In genomic region chr3:129461461-129462146, GRCh38 we compare ENCODE assay signal across 1 cellular context.
A peak's percentile ranks its signal among the peaks of the same experiment; 100 is the strongest.
TF ChIP-seq lines count a peak whose summit lies in the region.

No MANE protein-coding gene starts in this region.

TF ChIP-seq in K562, 482 proteins besides CTCF, POLR2A, EP300 and RAD21 (continued from another document and continues in another):
- TF ChIP-seq HNRNPK (IDR thresholded peaks at IDR 0.05; ENCODE audit: low read depth, low read length, poor library complexity, severe bottlenecking), result no peak
- peak; percentile 38; the same call in 1 of the 2 replicates for TF ChIP-seq ESRRA (IDR thresholded peaks at IDR 0.05; ENCODE audit: borderline replicate concordance, low read depth)
- TF ChIP-seq CHD2 (IDR thresholded peaks at IDR 0.05; ENCODE audit: low read depth, low read length), result no peak
- no peak for TF ChIP-seq GMEB1 (CRISPR knock-in tag; IDR thresholded peaks at IDR 0.05)
- TF ChIP-seq E2F3 (CRISPR knock-in tag; IDR thresholded peaks at IDR 0.05), result no peak
- no peak for TF ChIP-seq XRCC3 (IDR thresholded peaks at IDR 0.05)
- no peak for TF ChIP-seq ZNF785 (CRISPR knock-in tag; IDR thresholded peaks at IDR 0.05)
- no peak for TF ChIP-seq COPS2 (conservative IDR thresholded peaks at IDR 0.05)
- TF ChIP-seq ZSCAN32 (CRISPR knock-in tag; IDR thresholded peaks at IDR 0.05), result no peak
- peak; percentile 95 for TF ChIP-seq NCOR1 (IDR thresholded peaks at IDR 0.05)
- TF ChIP-seq ZBTB33 (CRISPR knock-in tag; IDR thresholded peaks at IDR 0.05), result no peak
- peak; percentile 32; the same call in 1 of the 2 replicates for TF ChIP-seq SMAD4 (CRISPR knock-in tag; conservative IDR thresholded peaks at IDR 0.05)
- no peak for TF ChIP-seq LARP7 (IDR thresholded peaks at IDR 0.05)
- no peak for TF ChIP-seq HMGXB4 (CRISPR knock-in tag; IDR thresholded peaks at IDR 0.05)
- peak; percentile 75 to 94; a peak in 3 of 4 replicates for TF ChIP-seq RCOR1 (IDR thresholded peaks at IDR 0.05; ENCODE audit: borderline replicate concordance in 1 of 2, low read depth in 2 of 2, low read length in 2 of 2)
- TF ChIP-seq JUNB (CRISPR knock-in tag; conservative IDR thresholded peaks at IDR 0.05), result no peak
- TF ChIP-seq TGIF2 (CRISPR knock-in tag; IDR thresholded peaks at IDR 0.05), result no peak
- TF ChIP-seq ZKSCAN3 (CRISPR knock-in tag; IDR thresholded peaks at IDR 0.05), result no peak
- TF ChIP-seq ZNF324 (CRISPR knock-in tag; IDR thresholded peaks at IDR 0.05), result no peak
- no peak for TF ChIP-seq MECOM (CRISPR knock-in tag; IDR thresholded peaks at IDR 0.05)
- no peak for TF ChIP-seq MGA (IDR thresholded peaks at IDR 0.05)
- TF ChIP-seq ARNT (IDR thresholded peaks at IDR 0.05), result peak in 1 of 2 experiments; percentile 59; a peak in 1 of 4 replicates
- TF ChIP-seq TSC22D4 (tag; IDR thresholded peaks at IDR 0.05), result no peak
- TF ChIP-seq TFAP4 (CRISPR knock-in tag; IDR thresholded peaks at IDR 0.05; ENCODE audit: borderline replicate concordance), result 0 out of 2 replicates have a peak, but pooled peaks have one; percentile 16
- no peak for TF ChIP-seq ZNF140 (CRISPR knock-in tag; IDR thresholded peaks at IDR 0.05)
- no peak for TF ChIP-seq ZNF263 (CRISPR knock-in tag; IDR thresholded peaks at IDR 0.05; ENCODE audit: borderline replicate concordance)
- no peak for TF ChIP-seq BRD9 (IDR thresholded peaks at IDR 0.05; ENCODE audit: low read depth, partially characterized antibody)
- TF ChIP-seq CLOCK (CRISPR knock-in tag; IDR thresholded peaks at IDR 0.05; ENCODE audit: borderline replicate concordance), result no peak
- TF ChIP-seq PYGO2 (tag; IDR thresholded peaks at IDR 0.05), result 0 out of 2 replicates have a peak, but pooled peaks have one; percentile 63
- peak; percentile 90 for TF ChIP-seq ZFP36 (IDR thresholded peaks at IDR 0.05; ENCODE audit: low read depth, low read length, partially characterized antibody)
- TF ChIP-seq SFPQ (IDR thresholded peaks at IDR 0.05; ENCODE audit: low read depth, low read length), result no peak
- TF ChIP-seq ZBTB26 (CRISPR knock-in tag; IDR thresholded peaks at IDR 0.05), result no peak
- TF ChIP-seq ATF1 (CRISPR knock-in tag; IDR thresholded peaks at IDR 0.05), result no peak
- TF ChIP-seq ATF1 (tag; IDR thresholded peaks at IDR 0.05), result peak; percentile 67
